14 cellular contexts compared by ENCODE assay signal in genomic region chr11:134145715-134146114, GRCh38.
"Had no signal": no experiment of that assay in that cellular context is flagged by ENCODE, and none has a peak within 500 bp of the region (broad histone marks: within the 10 kb centered on the region; RNA-seq: fewer than 3 reads in every experiment).

No MANE protein-coding gene starts in this region.

- H3K27ac ChIP-seq: lower lobe of right lung, right atrium auricular region, thyroid gland had no signal

- H3K9me3 ChIP-seq: lower lobe of right lung, right atrium auricular region, thyroid gland had no signal

- H3K27ac Mint-ChIP-seq: activated CD4-positive, alpha-beta memory T cell treated with anti-CD3 and anti-CD28 coated beads, Interleukin-2, amount 10 ng/mL, durations not matched to agents 7 days and 5 days; activated T-cell treated with anti-CD3 and anti-CD28 coated beads, Interleukin-2, amount 50 U/mL, for 24 hours; nephron progenitor cell; progenitor cell of endocrine pancreas had no signal

- H3K27me3 Mint-ChIP-seq: activated CD4-positive, alpha-beta memory T cell treated with anti-CD3 and anti-CD28 coated beads, Interleukin-2, amount 10 ng/mL, durations not matched to agents 7 days and 5 days; activated T-cell treated with anti-CD3 and anti-CD28 coated beads, Interleukin-2, amount 50 U/mL, for 24 hours; progenitor cell of endocrine pancreas; stimulated activated naive B cell treated with anti-CD40 and anti-IgM and Interleukin-4, amounts not matched to agents 10 μg/mL and 1 μg/mL and 100 μg/mL, for 72 hours had no signal

- H3K4me3 Mint-ChIP-seq: activated CD4-positive, alpha-beta memory T cell treated with anti-CD3 and anti-CD28 coated beads, Interleukin-2, amount 10 ng/mL, durations not matched to agents 7 days and 5 days; activated T-cell treated with anti-CD3 and anti-CD28 coated beads, Interleukin-2, amount 50 U/mL, for 24 hours; nephron progenitor cell; stimulated activated naive B cell treated with anti-CD40 and anti-IgM and Interleukin-4, amounts not matched to agents 10 μg/mL and 1 μg/mL and 100 μg/mL, for 72 hours had no signal

- H3K4me1 ChIP-seq: lower lobe of right lung, right atrium auricular region, thyroid gland had no signal

- H3K4me3 ChIP-seq: lower lobe of right lung, right atrium auricular region, thyroid gland had no signal

- H3K9me3 Mint-ChIP-seq: activated T-cell treated with anti-CD3 and anti-CD28 coated beads, Interleukin-2, amount 50 U/mL, for 24 hours; stimulated activated naive B cell treated with anti-CD40 and anti-IgM and Interleukin-4, amounts not matched to agents 10 μg/mL and 1 μg/mL and 100 μg/mL, for 72 hours had no signal

- ATAC-seq: left cardiac atrium; lower lobe of right lung; stimulated activated naive B cell treated with anti-CD40 and anti-IgM and Interleukin-4, amounts not matched to agents 10 μg/mL and 1 μg/mL and 100 μg/mL, for 72 hours had no signal

- DNase-seq: activated CD4-positive, alpha-beta memory T cell treated with anti-CD3 and anti-CD28 coated beads, Interleukin-2, amount 10 ng/mL, durations not matched to agents 7 days and 5 days; activated CD4-positive, alpha-beta T cell treated with anti-CD3 and anti-CD28 coated beads for 4 hours; activated naive CD4-positive, alpha-beta T cell treated with anti-CD3 and anti-CD28 coated beads, Interleukin-2, amount 50 U/mL, for 16 hours; activated T-cell treated with anti-CD3 and anti-CD28 coated beads, Interleukin-2, amount 50 U/mL, for 24 hours; caudate nucleus; left cardiac atrium; lower lobe of right lung; nephron progenitor cell; occipital lobe; stimulated activated CD4-positive, alpha-beta T cell treated with anti-CD3 and anti-CD28 coated beads, Interleukin-2, amount 100 ng/mL, for 48 hours; stimulated activated naive B cell treated with anti-CD40 and anti-IgM and Interleukin-4, amounts not matched to agents 10 μg/mL and 1 μg/mL and 100 μg/mL, for 72 hours; thyroid gland had no signal

- H3K27me3 ChIP-seq: right atrium auricular region, thyroid gland had no signal
